Comparison of ENCODE assay signal across 18 cellular contexts in genomic region chr7:20825555-20825954, GRCh38. TPM values are rescaled to one million over a fixed set of nuclear protein-coding genes. Genes with fewer than 3 reads are reported as not detected.
DNase-seq lines count a peak whose midpoint lies in the region; ATAC-seq and TF ChIP-seq lines count a peak whose summit lies in the region.
"Had no signal": no experiment of that assay in that cellular context is flagged by ENCODE, and none has a peak within 500 bp of the region (broad histone marks: within the 10 kb centered on the region; RNA-seq: fewer than 3 reads in every experiment).

No MANE protein-coding gene starts in this region.

- intact Hi-C loops in OCI-LY7 (cut with micrococcal nuclease; ENCODE audit: unreplicated experiment) = no loop called here

- H3K4me1 Mint-ChIP-seq in mesothelial cell of epicardium = no peaks in the 10 kb centered on the region
- H3K4me1 Mint-ChIP-seq: CD8-positive, alpha-beta memory T cell had no signal

- H3K4me2 ChIP-seq in OCI-LY7 (ENCODE audit: low read length) = no peak overlapping the region
- H3K4me2 ChIP-seq: BLaER1 had no signal

- no peak for DNase-seq in OCI-LY7 (ENCODE audit: low spot score)
- no peak for DNase-seq in mesothelial cell of epicardium (ENCODE audit: low spot score in 2 of 2, unreplicated experiment in 2 of 2)
- DNase-seq: 8988T; AML-193; Caco-2; CD8-positive, alpha-beta memory T cell; DND-41; GDM1; HCEC 1CT; IMR-90; KG1 had no signal

- peaks cover 52% of the 10 kb centered on the region for H3K27me3 Mint-ChIP-seq in mesothelial cell of epicardium (ENCODE audit: low read depth)

- no peaks in the 10 kb centered on the region for H3K9me2 ChIP-seq in OCI-LY7 (ENCODE audit: insufficient read depth, low read length)

- H3K36me3 ChIP-seq in OCI-LY7 (ENCODE audit: insufficient read depth, low read length) (no peaks in the 10 kb centered on the region), neuron (ENCODE audit: insufficient read depth, low read length) (no peaks in the 10 kb centered on the region)
- H3K36me3 ChIP-seq: BLaER1 had no signal

- H3K36me3 Mint-ChIP-seq in mesothelial cell of epicardium = no peaks in the 10 kb centered on the region
- H3K36me3 Mint-ChIP-seq: CD8-positive, alpha-beta memory T cell had no signal

- no peak overlapping the region for H3K27ac Mint-ChIP-seq in mesothelial cell of epicardium
- H3K27ac Mint-ChIP-seq: CD8-positive, alpha-beta memory T cell had no signal

- ATAC-seq in GM18868 (IDR thresholded peaks at IDR 0.05; ENCODE audit: unreplicated experiment) (peak; percentile 57), HG03432 (IDR thresholded peaks at IDR 0.05; ENCODE audit: unreplicated experiment) (peak; percentile 48), GM18861 (IDR thresholded peaks at IDR 0.05; ENCODE audit: unreplicated experiment) (no peak), GM19035 (IDR thresholded peaks at IDR 0.05; ENCODE audit: unreplicated experiment) (no peak)

- BruUV-seq in OCI-LY7 (replicated peaks; lab: Mats Ljungman, UMichigan) = no TSS peak

- no peak overlapping the region for H3K4me3 Mint-ChIP-seq in mesothelial cell of epicardium
- H3K4me3 Mint-ChIP-seq: CD8-positive, alpha-beta memory T cell had no signal

- H3K9me3 ChIP-seq in OCI-LY7 (ENCODE audit: low read length) (no peaks in the 10 kb centered on the region), neuron (ENCODE audit: low read length) (no peaks in the 10 kb centered on the region)
- H3K9me3 ChIP-seq: BLaER1, Caco-2 had no signal

- POLR2A ChIA-PET in OCI-LY7 (lab: Charles Lee) = interaction anchor here (0.6 kb wide), 1 partner anchor 37 kb away, joined by 4 read pairs; no protein-coding TSS in a partner anchor

- H2AFZ ChIP-seq in OCI-LY7 (ENCODE audit: low read length) (0 out of 2 replicates have a peak overlapping the region, but pooled peaks have one; percentile 46), neuron (ENCODE audit: low read depth, low read length) (peak overlapping the region; percentile 16)

- no peaks in the 10 kb centered on the region for H3K27me3 ChIP-seq in neuron (ENCODE audit: insufficient read depth, low read length)
- H3K27me3 ChIP-seq: BLaER1 had no signal

- H3K4me3 ChIP-seq in OCI-LY7 (ENCODE audit: low read depth, low read length, poor library complexity, severe bottlenecking) = no peak overlapping the region
- no peak overlapping the region for H3K4me3 ChIP-seq in neuron (ENCODE audit: low read length)
- H3K4me3 ChIP-seq: BLaER1 had no signal

- TF ChIP-seq CTCF in OCI-LY7 (conservative IDR thresholded peaks at IDR 0.05; ENCODE audit: low read length) = no peak
- TF ChIP-seq CTCF in mesothelial cell of epicardium (IDR thresholded peaks at IDR 0.05; ENCODE audit: unreplicated experiment) = no peak

- H3K4me1 ChIP-seq in OCI-LY7 (ENCODE audit: insufficient read depth, low read length, poor library complexity, severe bottlenecking) (no peaks in the 10 kb centered on the region), neuron (ENCODE audit: insufficient read depth, low read length) (no peaks in the 10 kb centered on the region)
- H3K4me1 ChIP-seq: BLaER1, Caco-2 had no signal

- H3K27ac ChIP-seq in OCI-LY7 (ENCODE audit: low read depth, low read length, poor library complexity, severe bottlenecking) = no peak overlapping the region
- H3K27ac ChIP-seq: BLaER1 had no signal

- H3K79me2 ChIP-seq in OCI-LY7 (ENCODE audit: insufficient read depth, low read depth, low read length) = no peaks in the 10 kb centered on the region

- CTCF ChIA-PET in OCI-LY7 (lab: Charles Lee; ENCODE audit: unreplicated experiment) = no interaction called here

- H4K20me1 ChIP-seq in OCI-LY7 (ENCODE audit: insufficient read depth, low read length) = no peaks in the 10 kb centered on the region
- H4K20me1 ChIP-seq: BLaER1 had no signal

- H3K9me3 Mint-ChIP-seq in mesothelial cell of epicardium = no peaks in the 10 kb centered on the region

RNA-seq across cellular contexts. Expression of gene SP8, which starts 38.9 kb away (rescaled TPM):
- total RNA-seq in OCI-LY7 (2014; rRNA removed; shearing (Covaris generic)) = not detected in 2 replicates
- total RNA-seq in OCI-LY7 (2022) (not detected in 2 replicates), mesothelial cell of epicardium (not detected in 3 replicates)
- total RNA-seq: CD8-positive, alpha-beta memory T cell; HT-29; IMR-90 had no signal

Comparison
In these comparisons a context has a peak if more than half of its experiments do, and no peak if none do; other contexts are left out.
1. ATAC-seq: peak in GM18868 (single experiment) and HG03432 (single experiment); none in GM18861 (single experiment) and GM19035 (single experiment).